In the genomic region with DNA sequence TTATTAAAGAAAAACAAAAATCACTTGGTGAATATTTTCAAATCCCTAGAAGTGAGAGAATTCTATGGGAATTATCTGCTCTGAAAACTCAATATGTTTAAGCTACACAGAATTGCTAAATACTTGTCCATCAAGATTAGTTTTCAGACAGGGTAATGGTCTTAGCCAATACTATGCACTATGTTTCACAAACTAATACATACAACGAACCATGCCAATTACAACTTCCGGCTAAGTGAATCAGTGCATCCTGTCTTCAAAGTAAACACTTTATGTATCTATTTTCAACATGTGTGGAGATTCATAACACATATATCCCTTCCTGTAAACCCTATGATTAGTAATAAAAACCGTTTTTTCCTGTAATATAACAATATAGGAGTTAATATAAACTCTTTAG, we compare ENCODE assay signal across 1 cellular context.
TF ChIP-seq lines count a peak whose summit lies in the region.

No MANE protein-coding gene starts in this region.

TF ChIP-seq in SK-N-SH treated with all-trans-retinoic acid at 6 μM for 48 hours, 23 proteins besides CTCF, POLR2A, EP300 and RAD21 (continued from another document):
- TF ChIP-seq ZNF8 (CRISPR knock-in tag; IDR thresholded peaks at IDR 0.05) (no peak), TOX (CRISPR knock-in tag; IDR thresholded peaks at IDR 0.05; ENCODE audit: borderline replicate concordance) (no peak), ZFP30 (CRISPR knock-in tag; IDR thresholded peaks at IDR 0.05) (no peak), OSR1 (CRISPR knock-in tag; IDR thresholded peaks at IDR 0.05) (no peak), TCF4 (CRISPR knock-in tag; IDR thresholded peaks at IDR 0.05; ENCODE audit: borderline replicate concordance) (no peak), GLIS3 (CRISPR knock-in tag; IDR thresholded peaks at IDR 0.05) (no peak)
